ENCODE assay signal across 31 cellular contexts in the genomic region with DNA sequence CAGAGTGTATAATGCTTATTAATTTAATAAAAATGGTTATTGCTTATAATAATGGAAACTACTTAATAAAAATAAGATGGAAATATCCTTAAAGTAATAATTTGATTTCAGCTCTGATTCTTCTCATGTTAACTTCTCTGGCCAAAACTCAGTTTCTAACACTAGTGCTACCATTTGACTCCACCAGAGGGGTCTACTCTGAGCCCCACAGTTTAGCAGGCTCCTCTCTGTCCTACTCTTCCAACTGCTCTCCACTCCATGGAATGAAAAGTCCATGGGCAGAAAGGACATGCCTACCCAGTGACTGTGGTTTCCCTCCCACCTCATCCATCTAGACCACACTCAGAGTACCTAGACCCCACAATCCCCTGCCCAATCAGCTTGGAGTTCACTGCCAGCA.
DNase-seq lines count a peak whose midpoint lies in the region; ATAC-seq and TF ChIP-seq lines count a peak whose summit lies in the region.
"Had no signal": no experiment of that assay in that cellular context is flagged by ENCODE, and none has a peak within 500 bp of the region (broad histone marks: within the 10 kb centered on the region; RNA-seq: fewer than 3 reads in every experiment).

No MANE protein-coding gene starts in this region.

- H3K27me3 Mint-ChIP-seq in endothelial cell (ENCODE audit: unreplicated experiment), result no peaks in the 10 kb centered on the region
- no peaks in the 10 kb centered on the region for H3K27me3 Mint-ChIP-seq in progenitor cell of endocrine pancreas
- H3K27me3 Mint-ChIP-seq in activated CD4-positive, alpha-beta T cell treated with anti-CD3 and anti-CD28 coated beads, Interleukin-2, amount 10 ng/mL, durations not matched to agents 7 days and 5 days, result peaks cover 4% of the 10 kb centered on the region
- H3K27me3 Mint-ChIP-seq: activated CD4-positive, alpha-beta T cell treated with anti-CD3 and anti-CD28 coated beads, Interleukin-2, amount 10 ng/mL, durations not matched to agents 24 days and 14 days had no signal

- H3K4me1 ChIP-seq in HCT116 (ENCODE audit: control insufficient read depth in 1 of 2, insufficient read depth in 2 of 2, low read length in 2 of 2), result peaks cover 0 to 3% of the 10 kb centered on the region in 2 experiments; a peak in 1 of 4 replicates
- H3K4me1 ChIP-seq in PC-9 (replicated peaks; ENCODE audit: insufficient read depth), result peaks cover 16% of the 10 kb centered on the region
- no peaks in the 10 kb centered on the region for H3K4me1 ChIP-seq in prostate gland (replicated peaks)
- H3K4me1 ChIP-seq: adrenal gland, thyroid gland had no signal

- no peak overlapping the region for H3K9ac ChIP-seq in HCT116 (ENCODE audit: low read length)

- H2AFZ ChIP-seq in HCT116 (ENCODE audit: low read depth, low read length, poor library complexity, severe bottlenecking) (no peak overlapping the region), PC-9 (no peak overlapping the region)

- H3K9me3 Mint-ChIP-seq in endothelial cell (ENCODE audit: unreplicated experiment) (no peaks in the 10 kb centered on the region), progenitor cell of endocrine pancreas (ENCODE audit: low read depth) (no peaks in the 10 kb centered on the region)
- no peaks in the 10 kb centered on the region for H3K9me3 Mint-ChIP-seq in activated CD4-positive, alpha-beta T cell treated with anti-CD3 and anti-CD28 coated beads, Interleukin-2, amount 10 ng/mL, durations not matched to agents 7 days and 5 days
- H3K9me3 Mint-ChIP-seq: activated CD4-positive, alpha-beta T cell treated with anti-CD3 and anti-CD28 coated beads, Interleukin-2, amount 10 ng/mL, durations not matched to agents 24 days and 14 days; T-helper 2 cell treated with Interferon-gamma antibody and Interleukin-4, amounts not matched to agents 5 μg/mL and 100 μg/mL, for 36 hours had no signal

- no peak for ATAC-seq in HCT116
- ATAC-seq: activated CD8-positive, alpha-beta memory T cell treated with anti-CD3 and anti-CD28 coated beads, Interleukin-2, amount 10 ng/mL, durations not matched to agents 7 days and 5 days; activated T-cell treated with anti-CD3 and anti-CD28 coated beads, Interleukin-2, amount 50 U/mL, for 72 hours; esophagus mucosa; K562; stimulated activated naive CD8-positive, alpha-beta T cell treated with anti-CD3 and anti-CD28 coated beads, Interleukin-15, Interleukin-2, amounts not matched to agents 100 U/mL and 50 U/mL, for 24 hours had no signal

- no peak for TF ChIP-seq RAD21 in HCT116 (IDR thresholded peaks at IDR 0.05; ENCODE audit: low read depth)

- TF ChIP-seq CTCF in HCT116 (IDR thresholded peaks at IDR 0.05 in 2 of 3, conservative IDR thresholded peaks at IDR 0.05 in 1 of 3; ENCODE audit: borderline replicate concordance in 1 of 3, insufficient read depth in 1 of 3, low read depth in 2 of 3, low read length in 2 of 3), result peak in 2 of 3 experiments; percentile 13 to 15; a peak in 1 of 6 replicates
- peak; percentile 16 for TF ChIP-seq CTCF in endothelial cell (IDR thresholded peaks at IDR 0.05; ENCODE audit: unreplicated experiment)
- peak; percentile 23 for TF ChIP-seq CTCF in progenitor cell of endocrine pancreas (IDR thresholded peaks at IDR 0.05; ENCODE audit: unreplicated experiment)
- no peak for TF ChIP-seq CTCF in PC-9 (conservative IDR thresholded peaks at IDR 0.05)
- TF ChIP-seq CTCF in prostate gland (IDR thresholded peaks at IDR 0.05), result no peak

- RAD21 ChIA-PET in HCT116 (lab: Charles Lee; ENCODE audit: low non-redundant PET in 1 of 2, low total read pairs in 2 of 2, uncharacterized antibody in 2 of 2, unreplicated experiment in 2 of 2), result no interaction called here

- H3K79me2 ChIP-seq in HCT116 (ENCODE audit: insufficient read depth, low read length), result no peaks in the 10 kb centered on the region
- H3K79me2 ChIP-seq in PC-9 (ENCODE audit: low read depth), result no peaks in the 10 kb centered on the region

- CTCF ChIA-PET in HCT116 (lab: Charles Lee) (no interaction called here), PC-9 (lab: Charles Lee) (no interaction called here)
- CTCF ChIA-PET in activated CD4-positive, alpha-beta T cell treated with anti-CD3 and anti-CD28 coated beads, Interleukin-2, amount 10 ng/mL, durations not matched to agents 7 days and 5 days (lab: Charles Lee), result no interaction called here

- POLR2A ChIA-PET in HCT116 (lab: Charles Lee), result no interaction called here
- POLR2A ChIA-PET in PC-9 (lab: Charles Lee; ENCODE audit: unreplicated experiment), result no interaction called here
- POLR2A ChIA-PET in activated CD4-positive, alpha-beta T cell treated with anti-CD3 and anti-CD28 coated beads, Interleukin-2, amount 10 ng/mL, durations not matched to agents 7 days and 5 days (lab: Charles Lee), result no interaction called here

- no peaks in the 10 kb centered on the region for H3K9me2 ChIP-seq in HCT116 (ENCODE audit: insufficient read depth)
- H3K9me2 ChIP-seq in PC-9 (ENCODE audit: insufficient read depth), result no peaks in the 10 kb centered on the region

- H3K4me2 ChIP-seq in HCT116 (ENCODE audit: low read length) (no peak overlapping the region), PC-9 (no peak overlapping the region)

- H4K20me1 ChIP-seq in HCT116 (ENCODE audit: insufficient read depth), result no peaks in the 10 kb centered on the region
- H4K20me1 ChIP-seq in PC-9 (ENCODE audit: insufficient read depth), result no peaks in the 10 kb centered on the region

- DNase-seq in DMS 273 (lab: John Stamatoyannopoulos, UW; ENCODE audit: unreplicated experiment) (peak; percentile 34), DMS 273 treated with DMSO at 0.1 percent for 48 hours (lab: John Stamatoyannopoulos, UW) (no peak), HCT116 (ENCODE audit: low read depth, low spot score) (no peak), endothelial cell (ENCODE audit: low spot score) (no peak), progenitor cell of endocrine pancreas (ENCODE audit: low spot score, unreplicated experiment) (no peak), PC-9 (no peak), prostate gland (ENCODE audit: low spot score) (no peak)
- DNase-seq in activated CD4-positive, alpha-beta T cell treated with anti-CD3 and anti-CD28 coated beads, Interleukin-2, amount 10 ng/mL, durations not matched to agents 7 days and 5 days, result no peak
- DNase-seq: activated CD4-positive, alpha-beta T cell treated with anti-CD3 and anti-CD28 coated beads, Interleukin-2, amount 10 ng/mL, durations not matched to agents 24 days and 14 days; activated CD8-positive, alpha-beta memory T cell treated with anti-CD3 and anti-CD28 coated beads, Interleukin-2, amount 10 ng/mL, durations not matched to agents 7 days and 5 days; activated naive CD4-positive, alpha-beta T cell treated with Interleukin-2 at 50 U/mL for 16 hours; activated T-cell treated with anti-CD3 and anti-CD28 coated beads, Interleukin-2, amount 50 U/mL, for 72 hours; adrenal gland; AML-193; brain microvascular endothelial cell; CD8-positive, alpha-beta memory T cell; effector CD4-positive, alpha-beta T cell; GF-D8; hippocampal formation; islet precursor cell; MV-4-11; NCI-H510A treated with DMSO at 0.1 percent for 48 hours; nephron progenitor cell; sigmoid colon; stimulated activated CD4-positive, alpha-beta T cell treated with anti-CD3 and anti-CD28 coated beads, Interleukin-15, amount 100 ng/mL, for 24 hours; stimulated activated naive CD8-positive, alpha-beta T cell treated with anti-CD3 and anti-CD28 coated beads, Interleukin-15, Interleukin-2, amounts not matched to agents 100 U/mL and 50 U/mL, for 24 hours; thyroid gland had no signal

- H3K27ac ChIP-seq in HCT116 (ENCODE audit: low read depth, low read length) (no peak overlapping the region), PC-9 (no peak overlapping the region), prostate gland (no peak overlapping the region)
- H3K27ac ChIP-seq: 22Rv1, adrenal gland, brain microvascular endothelial cell, sigmoid colon, thyroid gland had no signal

- BruUV-seq in HCT116 (replicated peaks; lab: Mats Ljungman, UMichigan), result no TSS peak
- BruUV-seq in PC-9 (replicated peaks; lab: Mats Ljungman, UMichigan), result no TSS peak

- no peaks in the 10 kb centered on the region for H3K9me3 ChIP-seq in HCT116 (ENCODE audit: control insufficient read depth in 1 of 2, insufficient read depth in 1 of 2, low read depth in 1 of 2, low read length in 2 of 2)
- no peaks in the 10 kb centered on the region for H3K9me3 ChIP-seq in PC-9 (ENCODE audit: insufficient read depth, low read depth)
- no peaks in the 10 kb centered on the region for H3K9me3 ChIP-seq in prostate gland
- H3K9me3 ChIP-seq: adrenal gland, sigmoid colon, thyroid gland had no signal

- no peak for TF ChIP-seq POLR2A in HCT116 (IDR thresholded peaks at IDR 0.05; ENCODE audit: borderline replicate concordance, extremely low read depth, insufficient read depth, insufficient read length)
- TF ChIP-seq POLR2A in prostate gland (IDR thresholded peaks at IDR 0.05), result no peak

- H3K4me3 Mint-ChIP-seq in endothelial cell (ENCODE audit: unreplicated experiment) (no peak overlapping the region), progenitor cell of endocrine pancreas (ENCODE audit: low read depth) (no peak overlapping the region)
- H3K4me3 Mint-ChIP-seq in activated CD4-positive, alpha-beta T cell treated with anti-CD3 and anti-CD28 coated beads, Interleukin-2, amount 10 ng/mL, durations not matched to agents 7 days and 5 days, result no peak overlapping the region
- H3K4me3 Mint-ChIP-seq: activated CD4-positive, alpha-beta T cell treated with anti-CD3 and anti-CD28 coated beads, Interleukin-2, amount 10 ng/mL, durations not matched to agents 24 days and 14 days; activated CD8-positive, alpha-beta memory T cell treated with anti-CD3 and anti-CD28 coated beads, Interleukin-2, amount 10 ng/mL, durations not matched to agents 7 days and 5 days; activated T-cell treated with anti-CD3 and anti-CD28 coated beads, Interleukin-2, amount 50 U/mL, for 72 hours; CD8-positive, alpha-beta memory T cell; nephron progenitor cell; T-helper 2 cell treated with Interferon-gamma antibody and Interleukin-4, amounts not matched to agents 5 μg/mL and 100 μg/mL, for 36 hours had no signal

- H3K4me1 Mint-ChIP-seq in endothelial cell (ENCODE audit: unreplicated experiment) (no peaks in the 10 kb centered on the region), progenitor cell of endocrine pancreas (ENCODE audit: low read depth) (peaks cover 4% of the 10 kb centered on the region)
- H3K4me1 Mint-ChIP-seq in activated CD4-positive, alpha-beta T cell treated with anti-CD3 and anti-CD28 coated beads, Interleukin-2, amount 10 ng/mL, durations not matched to agents 7 days and 5 days, result no peaks in the 10 kb centered on the region
- H3K4me1 Mint-ChIP-seq: activated CD4-positive, alpha-beta T cell treated with anti-CD3 and anti-CD28 coated beads, Interleukin-2, amount 10 ng/mL, durations not matched to agents 24 days and 14 days; activated CD8-positive, alpha-beta memory T cell treated with anti-CD3 and anti-CD28 coated beads, Interleukin-2, amount 10 ng/mL, durations not matched to agents 7 days and 5 days; CD8-positive, alpha-beta memory T cell had no signal

- H3K4me3 ChIP-seq in HCT116 (replicated peaks in 1 of 2; ENCODE audit: low read depth in 1 of 2, low read length in 2 of 2) (no peak overlapping the region), PC-9 (no peak overlapping the region), prostate gland (no peak overlapping the region)
- H3K4me3 ChIP-seq: adrenal gland, K562, sigmoid colon, thyroid gland had no signal

- intact Hi-C loops in HCT116 (cut with micrococcal nuclease) (no loop called here), PC-9 (cut with micrococcal nuclease; ENCODE audit: unreplicated experiment) (no loop called here), prostate gland (cut with DNase I) (no loop called here)

- H3K36me3 ChIP-seq in HCT116 (ENCODE audit: control insufficient read depth in 1 of 2, insufficient read depth in 2 of 2, low read length in 2 of 2) (no peaks in the 10 kb centered on the region), PC-9 (ENCODE audit: low read depth) (no peaks in the 10 kb centered on the region), prostate gland (no peaks in the 10 kb centered on the region)
- H3K36me3 ChIP-seq: adrenal gland, brain microvascular endothelial cell, sigmoid colon, thyroid gland had no signal

- H3K36me3 Mint-ChIP-seq in endothelial cell (ENCODE audit: low read depth, unreplicated experiment), result no peaks in the 10 kb centered on the region
- no peaks in the 10 kb centered on the region for H3K36me3 Mint-ChIP-seq in progenitor cell of endocrine pancreas (ENCODE audit: insufficient read depth)
- no peaks in the 10 kb centered on the region for H3K36me3 Mint-ChIP-seq in activated CD4-positive, alpha-beta T cell treated with anti-CD3 and anti-CD28 coated beads, Interleukin-2, amount 10 ng/mL, durations not matched to agents 7 days and 5 days (ENCODE audit: low read depth)
- H3K36me3 Mint-ChIP-seq: activated CD8-positive, alpha-beta memory T cell treated with anti-CD3 and anti-CD28 coated beads, Interleukin-2, amount 10 ng/mL, durations not matched to agents 7 days and 5 days; CD8-positive, alpha-beta memory T cell had no signal

- no peak overlapping the region for H3K27ac Mint-ChIP-seq in endothelial cell (ENCODE audit: unreplicated experiment)
- H3K27ac Mint-ChIP-seq in progenitor cell of endocrine pancreas, result no peak overlapping the region
- H3K27ac Mint-ChIP-seq in activated CD4-positive, alpha-beta T cell treated with anti-CD3 and anti-CD28 coated beads, Interleukin-2, amount 10 ng/mL, durations not matched to agents 7 days and 5 days, result no peak overlapping the region
- H3K27ac Mint-ChIP-seq: activated CD4-positive, alpha-beta T cell treated with anti-CD3 and anti-CD28 coated beads, Interleukin-2, amount 10 ng/mL, durations not matched to agents 24 days and 14 days; activated CD8-positive, alpha-beta memory T cell treated with anti-CD3 and anti-CD28 coated beads, Interleukin-2, amount 10 ng/mL, durations not matched to agents 7 days and 5 days; activated T-cell treated with anti-CD3 and anti-CD28 coated beads, Interleukin-2, amount 50 U/mL, for 72 hours; CD8-positive, alpha-beta memory T cell; nephron progenitor cell; T-helper 2 cell treated with Interferon-gamma antibody and Interleukin-4, amounts not matched to agents 5 μg/mL and 100 μg/mL, for 36 hours had no signal

- H3F3A ChIP-seq in PC-9 (ENCODE audit: insufficient read depth, low read depth), result no peaks in the 10 kb centered on the region

- H3K27me3 ChIP-seq in HCT116 (ENCODE audit: insufficient read depth, low read length) (no peaks in the 10 kb centered on the region), PC-9 (ENCODE audit: insufficient read depth, low read depth) (no peaks in the 10 kb centered on the region), prostate gland (replicated peaks; ENCODE audit: insufficient read depth) (no peaks in the 10 kb centered on the region)
- H3K27me3 ChIP-seq: adrenal gland, brain microvascular endothelial cell, sigmoid colon, thyroid gland had no signal

Comparison
In these comparisons a context has a peak if more than half of its experiments do, and no peak if none do; other contexts are left out.
1. CTCF ChIP-seq: peak in HCT116 (2 of 3), endothelial cell (single experiment) and progenitor cell of endocrine pancreas (single experiment); none in PC-9 (single experiment) and prostate gland (0 of 4).